ENCODE assay signal across 13 cellular contexts in genomic region chr14:71776463-71777359, GRCh38.
DNase-seq lines count a peak whose midpoint lies in the region; ATAC-seq, FAIRE-seq and TF ChIP-seq lines count a peak whose summit lies in the region.
"Had no signal": no experiment of that assay in that cellular context is flagged by ENCODE, and none has a peak within 500 bp of the region (broad histone marks: within the 10 kb centered on the region; RNA-seq: fewer than 3 reads in every experiment).

No MANE protein-coding gene starts in this region.

- in situ Hi-C loops in astrocyte of the cerebellum (cut with HindIII; ENCODE audit: low sequenced_read_pairs), result no loop called here

- DNase-seq in activated CD4-positive, alpha-beta T cell treated with anti-CD3 and anti-CD28 coated beads for 48 hours, result peak; percentile 11
- DNase-seq in activated CD4-positive, alpha-beta T cell treated with anti-CD3 and anti-CD28 coated beads for 1 hour, result no peak
- DNase-seq in M059J (ENCODE audit: low read depth) (peak; percentile 47), astrocyte of the cerebellum (ENCODE audit: low read depth) (peak; percentile 84), A673 (ENCODE audit: low spot score) (no peak), kidney (no peak)
- peak; percentile 40 for DNase-seq in stimulated activated CD8-positive, alpha-beta memory T cell treated with anti-CD3 and anti-CD28 coated beads, Interleukin-4, amount 100 ng/mL, for 48 hours
- DNase-seq: anterior cingulate cortex; NCI-H446; stimulated activated CD4-positive, alpha-beta T cell treated with anti-CD3 and anti-CD28 coated beads, Interleukin-4, amount 100 ng/mL, for 4 hours had no signal

- H3K9ac ChIP-seq in kidney (ENCODE audit: low read length in 2 of 2), result no peak overlapping the region

- H3K27ac ChIP-seq in A673 (ENCODE audit: low read depth, low read length, poor library complexity, severe bottlenecking), result no peak overlapping the region
- peak overlapping the region in 1 of 2 donors; percentile 7 for H3K27ac ChIP-seq in kidney (ENCODE audit: low read depth in 2 of 2, low read length in 2 of 2)
- H3K27ac ChIP-seq: A549 had no signal

- intact Hi-C loops in A673 (cut with micrococcal nuclease; ENCODE audit: unreplicated experiment) (no loop called here), kidney (cut with DNase I) (no loop called here)

- H3K27me3 ChIP-seq in A673 (replicated peaks; ENCODE audit: insufficient read depth, low read depth, low read length, poor library complexity), result no peaks in the 10 kb centered on the region

- H3K4me1 ChIP-seq in A673 (ENCODE audit: insufficient read depth, low read length, poor library complexity, severe bottlenecking), result no peaks in the 10 kb centered on the region
- H3K4me1 ChIP-seq in kidney (ENCODE audit: control insufficient read depth in 1 of 2, insufficient read depth in 1 of 2, low read depth in 1 of 2, low read length in 2 of 2), result peaks cover 0 to 3% of the 10 kb centered on the region in 2 donors
- H3K4me1 ChIP-seq: A549 had no signal

- H3K4me3 ChIP-seq in astrocyte of the cerebellum (ENCODE audit: low read depth, low read length) (no peak overlapping the region), A673 (ENCODE audit: low read depth, low read length, poor library complexity, severe bottlenecking) (no peak overlapping the region), kidney (ENCODE audit: low read length in 2 of 2) (no peak overlapping the region)
- H3K4me3 ChIP-seq: A549 had no signal

- H3K36me3 ChIP-seq in A673 (ENCODE audit: insufficient read depth, low read length, poor library complexity, severe bottlenecking) (no peaks in the 10 kb centered on the region), kidney (ENCODE audit: control insufficient read depth in 1 of 2, insufficient read depth in 2 of 2, low read length in 2 of 2) (no peaks in the 10 kb centered on the region)

- FAIRE-seq in kidney (lab: Jason Lieb, UNC), result no peak
- FAIRE-seq: A549, endometrium had no signal

- H3K9me3 ChIP-seq in A673 (ENCODE audit: low read depth, low read length, poor library complexity, severe bottlenecking) (no peaks in the 10 kb centered on the region), kidney (ENCODE audit: control insufficient read depth in 1 of 2, low read length in 2 of 2) (no peaks in the 10 kb centered on the region)

- POLR2A ChIA-PET in A673 (lab: Charles Lee; ENCODE audit: low non-redundant PET), result no interaction called here

- no TSS peak for BruUV-seq in A673 (replicated peaks; lab: Mats Ljungman, UMichigan)

- no peak for ATAC-seq in GM18498 (IDR thresholded peaks at IDR 0.05; ENCODE audit: unreplicated experiment)

- TF ChIP-seq CTCF in astrocyte of the cerebellum (IDR thresholded peaks at IDR 0.05; ENCODE audit: low read depth, low read length, missing control alignments) (no peak), A673 (conservative IDR thresholded peaks at IDR 0.05; ENCODE audit: low read depth, low read length) (no peak), kidney (IDR thresholded peaks at IDR 0.05; ENCODE audit: borderline replicate concordance, extremely low read depth, insufficient read depth) (no peak)

- CTCF ChIA-PET in A673 (lab: Charles Lee), result interaction anchor here (0.6 kb wide), 1 partner anchor 65 kb away, joined by 8 read pairs; no protein-coding TSS in a partner anchor

Comparison
In these comparisons a context has a peak if more than half of its experiments do, and no peak if none do; other contexts are left out.
1. DNase-seq: peak in activated CD4-positive, alpha-beta T cell treated with anti-CD3 and anti-CD28 coated beads for 48 hours (single experiment), M059J (single experiment), astrocyte of the cerebellum (single experiment) and stimulated activated CD8-positive, alpha-beta memory T cell treated with anti-CD3 and anti-CD28 coated beads, Interleukin-4, amount 100 ng/mL, for 48 hours (single experiment); none in activated CD4-positive, alpha-beta T cell treated with anti-CD3 and anti-CD28 coated beads for 1 hour (single experiment), A673 (single experiment) and kidney (single experiment).